24 cellular contexts compared by ENCODE assay signal in genomic region chrX:148698221-148698620, GRCh38.
"Had no signal": no experiment of that assay in that cellular context is flagged by ENCODE, and none has a peak within 500 bp of the region (broad histone marks: within the 10 kb centered on the region; RNA-seq: fewer than 3 reads in every experiment).

No MANE protein-coding gene starts in this region.

- H3K4me1 ChIP-seq: colonic mucosa, Peyer's patch, SJSA1 had no signal

- H3K36me3 ChIP-seq: colonic mucosa, Peyer's patch, SJSA1 had no signal

- H3K9me3 ChIP-seq: colonic mucosa, Peyer's patch, SJSA1 had no signal

- H3K4me3 ChIP-seq: colonic mucosa, Peyer's patch, SJSA1 had no signal

- H3K27ac ChIP-seq: colonic mucosa, Peyer's patch, RWPE1, SJSA1 had no signal

- H3K27me3 ChIP-seq: colonic mucosa, Peyer's patch, SJSA1 had no signal

- DNase-seq: activated CD4-positive, alpha-beta T cell treated with anti-CD3 and anti-CD28 coated beads for 4 hours; activated CD8-positive, alpha-beta memory T cell treated with anti-CD3 and anti-CD28 coated beads, Interleukin-2, amount 50 U/mL, for 4 hours; activated CD8-positive, alpha-beta T cell treated with anti-CD3 and anti-CD28 coated beads for 36 hours; activated gamma-delta T cell treated with Interleukin-2 at 50 U/mL for 16 hours; activated naive CD4-positive, alpha-beta T cell treated with anti-CD3 and anti-CD28 coated beads, Interleukin-2, amount 10 ng/mL, durations not matched to agents 7 days and 5 days; activated naive CD8-positive, alpha-beta T cell treated with anti-CD3 and anti-CD28 coated beads for 36 hours; activated T-cell treated with anti-CD3 and anti-CD28 coated beads, Interleukin-2, amount 50 U/mL, for 72 hours; cerebellar nuclear complex; colonic mucosa; MM.1S; NCI-H1105 treated with DMSO at 0.1 percent for 48 hours; NCI-H1436 treated with DMSO at 0.1 percent for 48 hours; NCI-H1930; NCI-H2171; NCI-H2227 treated with DMSO at 0.1 percent for 48 hours; NCI-H446 treated with DMSO at 0.1 percent for 48 hours; NCI-H524 treated with DMSO at 0.1 percent for 48 hours; NCI-H82; Peyer's patch; Right ventricle myocardium superior had no signal

- ATAC-seq: activated CD4-positive, CD25-positive, alpha-beta regulatory T cell treated with anti-CD3 and anti-CD28 coated beads, Interleukin-2, amount 50 U/mL, for 24 hours; activated CD8-positive, alpha-beta T cell treated with anti-CD3 and anti-CD28 coated beads for 36 hours; activated T-cell treated with anti-CD3 and anti-CD28 coated beads, Interleukin-2, amount 50 U/mL, for 72 hours; SK-N-SH treated with all-trans-retinoic acid at 6 μM for 48 hours had no signal
